In genomic region chr10:76492026-76492425, GRCh38 we compare ENCODE assay signal across 13 cellular contexts.
A peak's percentile ranks its signal among the peaks of the same experiment; 100 is the strongest.
DNase-seq lines count a peak whose midpoint lies in the region; ATAC-seq and TF ChIP-seq lines count a peak whose summit lies in the region.
"Had no signal": no experiment of that assay in that cellular context is flagged by ENCODE, and none has a peak within 500 bp of the region (broad histone marks: within the 10 kb centered on the region; RNA-seq: fewer than 3 reads in every experiment).

No MANE protein-coding gene starts in this region.

- CTCF ChIA-PET in mammary epithelial cell (lab: Charles Lee; ENCODE audit: low non-redundant PET) = no interaction called here

- no peak overlapping the region for H3K9ac ChIP-seq in mammary epithelial cell (ENCODE audit: insufficient read depth, low read length)

- dilution Hi-C loops in mammary epithelial cell (cut with HindIII; ENCODE audit: low sequenced_read_pairs) = no loop called here

- TF ChIP-seq CTCF in mammary epithelial cell (conservative IDR thresholded peaks at IDR 0.05 in 1 of 2, IDR thresholded peaks at IDR 0.05 in 1 of 2; ENCODE audit: extremely low read depth in 1 of 2, insufficient read depth in 1 of 2, low read depth in 1 of 2, low read length in 2 of 2) = no peak
- TF ChIP-seq CTCF in kidney epithelial cell (IDR thresholded peaks at IDR 0.05; ENCODE audit: insufficient read depth, low read length, poor library complexity, severe bottlenecking) = no peak
- TF ChIP-seq CTCF in adrenal gland (IDR thresholded peaks at IDR 0.05) = no peak

- H3K4me3 ChIP-seq in mammary epithelial cell (replicated peaks in 1 of 3; ENCODE audit: insufficient read depth in 1 of 3, low read depth in 2 of 3, low read length in 3 of 3) (no peak overlapping the region), kidney epithelial cell (ENCODE audit: low read depth, low read length) (no peak overlapping the region), adrenal gland (no peak overlapping the region)
- H3K4me3 ChIP-seq: spleen had no signal

- H3K79me2 ChIP-seq in mammary epithelial cell (ENCODE audit: insufficient read depth, low read length) = no peaks in the 10 kb centered on the region

- DNase-seq in ACHN = peak; percentile 65
- peak; percentile 67 for DNase-seq in HT1080 (ENCODE audit: low read depth)
- DNase-seq in mammary epithelial cell = peak; percentile 93
- peak; percentile 71 for DNase-seq in kidney epithelial cell (ENCODE audit: low read depth)
- no peak for DNase-seq in adrenal gland
- DNase-seq in NCI-H524 treated with DMSO at 0.1 percent for 48 hours (lab: John Stamatoyannopoulos, UW) = no peak
- DNase-seq in NCI-H526 (lab: John Stamatoyannopoulos, UW) = no peak
- DNase-seq: DMS53; immature natural killer cell; naive thymus-derived CD8-positive, alpha-beta T cell; NCI-H345; spleen had no signal

- H4K20me1 ChIP-seq in mammary epithelial cell (ENCODE audit: insufficient read depth, low read length) = no peaks in the 10 kb centered on the region

- no TSS peak for BruUV-seq in mammary epithelial cell (replicated peaks; lab: Mats Ljungman, UMichigan)

- WGBS in mammary epithelial cell (ENCODE audit: low coverage, missing lambda C conversion rate) = 4% methylated on average over 3 of the region's 3 CpGs
- WGBS in adrenal gland, 4 donors = 44 to 69% (median 53%) methylated on average over 3 of the region's 3 CpGs

- in situ Hi-C loops in ACHN (cut with HindIII; ENCODE audit: low pct_ligation_motif_present, low pct_unique_long_range_greater_than_20kb, low sequenced_read_pairs) = no loop called here
- in situ Hi-C loops in mammary epithelial cell (cut with MboI; ENCODE audit: low sequenced_read_pairs in 2 of 2) = no loop called here

- H3K36me3 ChIP-seq in mammary epithelial cell (ENCODE audit: insufficient read depth, low read length) = no peaks in the 10 kb centered on the region
- H3K36me3 ChIP-seq in kidney epithelial cell (ENCODE audit: control insufficient read depth, insufficient read depth, low read length) = no peaks in the 10 kb centered on the region
- H3K36me3 ChIP-seq in adrenal gland (replicated peaks in 1 of 2) = no peaks in the 10 kb centered on the region

- no peak for ATAC-seq in HG03280 (IDR thresholded peaks at IDR 0.05; ENCODE audit: unreplicated experiment)
- ATAC-seq: naive thymus-derived CD8-positive, alpha-beta T cell had no signal

- H3K9me3 ChIP-seq in mammary epithelial cell (replicated peaks; ENCODE audit: insufficient read depth, low read length) (peaks cover 8% of the 10 kb centered on the region), adrenal gland (replicated peaks in 1 of 3) (peaks cover 0 to 22% (median 17%) of the 10 kb centered on the region in 3 donors)

- peak overlapping the region; percentile 63 for H3K4me2 ChIP-seq in mammary epithelial cell (ENCODE audit: insufficient read depth, low read depth, low read length)

- H2AFZ ChIP-seq in mammary epithelial cell (ENCODE audit: low read depth, low read length) = peak overlapping the region; percentile 35

- H3K4me1 ChIP-seq in mammary epithelial cell (ENCODE audit: insufficient read depth, low read length) (peaks cover 22% of the 10 kb centered on the region), adrenal gland (replicated peaks in 1 of 2) (peaks cover 0 to 3% of the 10 kb centered on the region in 2 donors)
- H3K4me1 ChIP-seq: spleen had no signal

- H3K27ac ChIP-seq in mammary epithelial cell (ENCODE audit: insufficient read depth, low read depth, low read length) (peak overlapping the region; percentile 65), adrenal gland (no peak overlapping the region)

- no peak for TF ChIP-seq POLR2A in adrenal gland (IDR thresholded peaks at IDR 0.05)

- H3K27me3 ChIP-seq in mammary epithelial cell (ENCODE audit: insufficient read depth, low read length) (no peaks in the 10 kb centered on the region), kidney epithelial cell (ENCODE audit: control insufficient read depth, insufficient read depth, low read length) (no peaks in the 10 kb centered on the region), adrenal gland (no peaks in the 10 kb centered on the region)
- H3K27me3 ChIP-seq: spleen had no signal

- intact Hi-C loops in mammary epithelial cell (cut with micrococcal nuclease) = loop anchor here (5.0 kb wide), 1 partner anchor 60 kb away; no protein-coding TSS in a partner anchor
- intact Hi-C loops in adrenal gland (cut with DNase I) = no loop called here

Comparison
In these comparisons a context has a peak if more than half of its experiments do, and no peak if none do; other contexts are left out.
1. DNase-seq: peak in ACHN (single experiment), HT1080 (single experiment), mammary epithelial cell (single experiment) and kidney epithelial cell (single experiment); none in adrenal gland (0 of 7), NCI-H524 treated with DMSO at 0.1 percent for 48 hours (single experiment) and NCI-H526 (0 of 2).